ENCODE assay signal across 9 cellular contexts in genomic region chr13:60654405-60654804, GRCh38.
DNase-seq lines count a peak whose midpoint lies in the region; ATAC-seq, FAIRE-seq and TF ChIP-seq lines count a peak whose summit lies in the region.
"Had no signal": no experiment of that assay in that cellular context is flagged by ENCODE, and none has a peak within 500 bp of the region (broad histone marks: within the 10 kb centered on the region; RNA-seq: fewer than 3 reads in every experiment).

No MANE protein-coding gene starts in this region.

- peak; percentile 41 for ATAC-seq in gastroesophageal sphincter
- no peak for ATAC-seq in GM18858 (IDR thresholded peaks at IDR 0.05; ENCODE audit: unreplicated experiment)
- ATAC-seq in GM19455 (IDR thresholded peaks at IDR 0.05; ENCODE audit: unreplicated experiment) = no peak

- peak; percentile 16 to 50 (median 27) for TF ChIP-seq CTCF in gastroesophageal sphincter (IDR thresholded peaks at IDR 0.05)

- FAIRE-seq in small intestine (lab: Jason Lieb, UNC) = no peak

- TF ChIP-seq POLR2A in gastroesophageal sphincter (IDR thresholded peaks at IDR 0.05) = no peak

- H3K9me3 ChIP-seq in gastroesophageal sphincter (no peaks in the 10 kb centered on the region), small intestine (ENCODE audit: control insufficient read depth, low read depth) (no peaks in the 10 kb centered on the region)
- H3K9me3 ChIP-seq: BLaER1 had no signal

- TF ChIP-seq EP300 in gastroesophageal sphincter (IDR thresholded peaks at IDR 0.05) = no peak

- H3K27me3 Mint-ChIP-seq in activated naive CD4-positive, alpha-beta T cell treated with anti-CD3 and anti-CD28 coated beads, Interleukin-2, amount 10 ng/mL, durations not matched to agents 7 days and 5 days = no peaks in the 10 kb centered on the region

- H3K27ac ChIP-seq in gastroesophageal sphincter (no peak overlapping the region), small intestine (ENCODE audit: low read depth in 1 of 2, low read length in 1 of 2) (no peak overlapping the region)
- H3K27ac ChIP-seq: BLaER1 had no signal

- CTCF ChIA-PET in activated naive CD4-positive, alpha-beta T cell treated with anti-CD3 and anti-CD28 coated beads, Interleukin-2, amount 10 ng/mL, durations not matched to agents 7 days and 5 days (lab: Charles Lee) = no interaction called here

- H3K27me3 ChIP-seq in gastroesophageal sphincter (no peaks in the 10 kb centered on the region), small intestine (ENCODE audit: control insufficient read depth in 2 of 2, insufficient read depth in 2 of 2, low read length in 2 of 2) (no peaks in the 10 kb centered on the region)
- H3K27me3 ChIP-seq: BLaER1 had no signal

- H3K4me3 ChIP-seq in gastroesophageal sphincter (no peak overlapping the region), small intestine (ENCODE audit: low read depth in 1 of 2, low read length in 2 of 2) (no peak overlapping the region)
- H3K4me3 ChIP-seq: BLaER1 had no signal

- no peaks in the 10 kb centered on the region for H3K36me3 ChIP-seq in gastroesophageal sphincter
- no peaks in the 10 kb centered on the region for H3K36me3 ChIP-seq in small intestine (ENCODE audit: control insufficient read depth in 2 of 2, insufficient read depth in 2 of 2, low read length in 2 of 2)
- H3K36me3 ChIP-seq: BLaER1 had no signal

- DNase-seq in NCI-H1694 (lab: John Stamatoyannopoulos, UW) = peak; percentile 5
- no peak for DNase-seq in NCI-H1694 treated with DMSO at 0.1 percent for 48 hours (lab: John Stamatoyannopoulos, UW)
- peak; percentile 40 for DNase-seq in RPMI8226
- DNase-seq in small intestine = peak; percentile 53
- no peak for DNase-seq in activated naive CD4-positive, alpha-beta T cell treated with anti-CD3 and anti-CD28 coated beads, Interleukin-2, amount 10 ng/mL, durations not matched to agents 7 days and 5 days

- WGBS in gastroesophageal sphincter (ENCODE audit: low coverage in 1 of 2), 2 donors = 11 to 40% methylated on average over 1 of the region's 1 CpG
- WGBS in small intestine, 3 donors = 0 to 37% (median 15%) methylated on average over 1 of the region's 1 CpG

- no peaks in the 10 kb centered on the region for H3K9me3 Mint-ChIP-seq in activated naive CD4-positive, alpha-beta T cell treated with anti-CD3 and anti-CD28 coated beads, Interleukin-2, amount 10 ng/mL, durations not matched to agents 7 days and 5 days

- no peaks in the 10 kb centered on the region for H3K4me1 ChIP-seq in gastroesophageal sphincter
- no peaks in the 10 kb centered on the region for H3K4me1 ChIP-seq in small intestine (ENCODE audit: control insufficient read depth in 2 of 2, insufficient read depth in 1 of 2, low read depth in 1 of 2, low read length in 1 of 2)

- no peaks in the 10 kb centered on the region for H3K4me1 Mint-ChIP-seq in activated naive CD4-positive, alpha-beta T cell treated with anti-CD3 and anti-CD28 coated beads, Interleukin-2, amount 10 ng/mL, durations not matched to agents 7 days and 5 days

- no peak overlapping the region for H3K4me3 Mint-ChIP-seq in activated naive CD4-positive, alpha-beta T cell treated with anti-CD3 and anti-CD28 coated beads, Interleukin-2, amount 10 ng/mL, durations not matched to agents 7 days and 5 days

- H3K27ac Mint-ChIP-seq in activated naive CD4-positive, alpha-beta T cell treated with anti-CD3 and anti-CD28 coated beads, Interleukin-2, amount 10 ng/mL, durations not matched to agents 7 days and 5 days = no peak overlapping the region

- no peaks in the 10 kb centered on the region for H3K36me3 Mint-ChIP-seq in activated naive CD4-positive, alpha-beta T cell treated with anti-CD3 and anti-CD28 coated beads, Interleukin-2, amount 10 ng/mL, durations not matched to agents 7 days and 5 days

Comparison
In these comparisons a context has a peak if more than half of its experiments do, and no peak if none do; other contexts are left out.
1. DNase-seq: peak in NCI-H1694 (single experiment), RPMI8226 (single experiment) and small intestine (single experiment); none in NCI-H1694 treated with DMSO at 0.1 percent for 48 hours (single experiment) and activated naive CD4-positive, alpha-beta T cell treated with anti-CD3 and anti-CD28 coated beads, Interleukin-2, amount 10 ng/mL, durations not matched to agents 7 days and 5 days (single experiment).